12 cellular contexts compared by ENCODE assay signal in the genomic region with DNA sequence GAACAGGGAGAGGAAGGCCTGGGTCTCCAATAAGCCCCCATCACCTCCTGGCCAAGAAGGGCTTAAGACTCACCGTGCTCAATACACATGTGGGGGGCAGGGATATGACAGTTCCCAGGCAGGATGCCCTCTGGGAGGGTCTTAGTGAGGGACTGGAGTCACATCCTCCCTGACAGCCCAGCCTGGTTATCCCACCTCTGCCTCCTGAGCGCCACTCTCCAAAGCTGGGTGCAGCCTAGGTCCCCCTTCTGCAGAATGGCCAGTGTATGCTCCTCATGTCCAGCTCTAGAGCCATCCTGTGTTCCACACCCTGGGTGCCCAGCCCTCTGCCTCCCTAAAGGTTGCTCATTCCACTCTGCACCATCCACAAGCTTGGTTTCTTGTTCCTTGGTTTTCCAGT. TPM values are rescaled to one million over a fixed set of nuclear protein-coding genes. Genes with fewer than 3 reads are reported as not detected.
A peak's percentile ranks its signal among the peaks of the same experiment; 100 is the strongest.
DNase-seq lines count a peak whose midpoint lies in the region; ATAC-seq, FAIRE-seq and TF ChIP-seq lines count a peak whose summit lies in the region.
"Had no signal": no experiment of that assay in that cellular context is flagged by ENCODE, and none has a peak within 500 bp of the region (broad histone marks: within the 10 kb centered on the region; RNA-seq: fewer than 3 reads in every experiment).

No MANE protein-coding gene starts in this region.

- H3K9me3 Mint-ChIP-seq in GM23338 (no peaks in the 10 kb centered on the region), neural progenitor cell (no peaks in the 10 kb centered on the region), glutamatergic neuron (ENCODE audit: unreplicated experiment) (peaks cover 8% of the 10 kb centered on the region)

- H3F3A ChIP-seq in GM23338 (replicated peaks; ENCODE audit: low read depth), result no peaks in the 10 kb centered on the region
- peaks cover 22% of the 10 kb centered on the region for H3F3A ChIP-seq in neural progenitor cell (ENCODE audit: low read depth)

- H3K27ac ChIP-seq in A549 (peak overlapping the region; percentile 92 to 96; a peak in 4 of 6 replicates), GM23338 (ENCODE audit: low read depth) (no peak overlapping the region), breast epithelium (peak overlapping the region; percentile 92 to 97), neural progenitor cell (no peak overlapping the region)

- 86% methylated on average over 2 of the region's 2 CpGs for WGBS in A549 (ENCODE audit: missing lambda C conversion rate)

- no peaks in the 10 kb centered on the region for H3K27me3 ChIP-seq in GM23338 (ENCODE audit: insufficient read depth)
- H3K27me3 ChIP-seq in breast epithelium, result no peaks in the 10 kb centered on the region
- no peaks in the 10 kb centered on the region for H3K27me3 ChIP-seq in neural progenitor cell

- H3K4me1 ChIP-seq in A549 (peaks cover 32% of the 10 kb centered on the region), GM23338 (ENCODE audit: insufficient read depth) (peaks cover 37% of the 10 kb centered on the region), breast epithelium (peaks cover 8 to 10% of the 10 kb centered on the region in 2 donors), neural progenitor cell (peaks cover 14% of the 10 kb centered on the region)

- TF ChIP-seq EP300 in A549 (IDR thresholded peaks at IDR 0.05), result no peak

- peak overlapping the region; percentile 82 for H3K4me3 Mint-ChIP-seq in GM23338
- peak overlapping the region; percentile 76 for H3K4me3 Mint-ChIP-seq in neural progenitor cell
- H3K4me3 Mint-ChIP-seq in glutamatergic neuron (ENCODE audit: unreplicated experiment), result no peak overlapping the region

- H3K9me3 ChIP-seq in A549, result no peaks in the 10 kb centered on the region
- H3K9me3 ChIP-seq in breast epithelium, result no peaks in the 10 kb centered on the region
- H3K9me3 ChIP-seq in neural progenitor cell (ENCODE audit: low read depth), result no peaks in the 10 kb centered on the region
- H3K9me3 ChIP-seq: mucosa of descending colon had no signal

- peaks cover 20% of the 10 kb centered on the region for H3K27me3 Mint-ChIP-seq in GM23338 (ENCODE audit: insufficient read depth, low read depth, poor library complexity)
- peaks cover 12% of the 10 kb centered on the region for H3K27me3 Mint-ChIP-seq in neural progenitor cell (ENCODE audit: insufficient read depth, low read depth)
- H3K27me3 Mint-ChIP-seq in glutamatergic neuron (ENCODE audit: unreplicated experiment), result peaks cover 7% of the 10 kb centered on the region

- no peak for ATAC-seq in A549
- ATAC-seq in GM23338, result no peak

- no peaks in the 10 kb centered on the region for H3K36me3 ChIP-seq in GM23338 (ENCODE audit: insufficient read depth)
- H3K36me3 ChIP-seq in breast epithelium, result no peaks in the 10 kb centered on the region
- no peaks in the 10 kb centered on the region for H3K36me3 ChIP-seq in neural progenitor cell

- no peak overlapping the region for H2AFZ ChIP-seq in GM23338
- H2AFZ ChIP-seq in neural progenitor cell (replicated peaks), result no peak overlapping the region

- no peaks in the 10 kb centered on the region for H3K9me2 ChIP-seq in GM23338 (ENCODE audit: insufficient read depth)

- no peak for TF ChIP-seq RAD21 in A549 (conservative IDR thresholded peaks at IDR 0.05 in 1 of 2, IDR thresholded peaks at IDR 0.05 in 1 of 2)

- intact Hi-C loops in breast epithelium (cut with DNase I; ENCODE audit: low total_unique reads), result no loop called here

- no peak overlapping the region for H3K27ac Mint-ChIP-seq in GM23338
- H3K27ac Mint-ChIP-seq in neural progenitor cell, result no peak overlapping the region
- H3K27ac Mint-ChIP-seq in glutamatergic neuron (ENCODE audit: unreplicated experiment), result no peak overlapping the region

- FAIRE-seq in A549 (lab: Jason Lieb, UNC), result no peak

- CTCF ChIA-PET in A549 (lab: Yijun Ruan, JAX), result interaction anchor here (0.9 to 1.8 kb wide), 3 partner anchors 32 to 104 kb away, joined by 4 to 6 read pairs (median 6); no protein-coding TSS in a partner anchor

- POLR2A ChIA-PET in A549 (lab: Yijun Ruan, JAX), result no interaction called here

- DNase-seq in A549 (ENCODE audit: low read depth in 1 of 2, low spot score in 1 of 2), result no peak
- DNase-seq in GM23338 (ENCODE audit: low spot score), result no peak
- no peak for DNase-seq in breast epithelium (ENCODE audit: low spot score in 2 of 2)
- DNase-seq in neural progenitor cell (ENCODE audit: low spot score), result no peak
- DNase-seq in nucleus accumbens (lab: John Stamatoyannopoulos, UW), result no peak
- DNase-seq in glutamatergic neuron, result no peak
- no peak for DNase-seq in SIG-M5 treated with dmso at 0.1 percent for 504 hours (lab: John Stamatoyannopoulos, UW; ENCODE audit: unreplicated experiment)
- no peak for DNase-seq in NCI-H82 (lab: John Stamatoyannopoulos, UW)
- DNase-seq: activated naive CD4-positive, alpha-beta T cell; DMS 273 treated with DMSO at 0.1 percent for 48 hours; NCI-H2107 had no signal

- H4K20me1 ChIP-seq in GM23338 (replicated peaks; ENCODE audit: insufficient read depth), result no peaks in the 10 kb centered on the region
- H4K20me1 ChIP-seq in neural progenitor cell (ENCODE audit: low read depth), result no peaks in the 10 kb centered on the region

- H3K4me3 ChIP-seq in A549 (no peak overlapping the region; the same call in 2 of the 3 replicates), GM23338 (no peak overlapping the region), breast epithelium (peak overlapping the region in 1 of 3 donors; percentile 89), neural progenitor cell (no peak overlapping the region)

- H3K36me3 Mint-ChIP-seq in GM23338 (ENCODE audit: low read depth), result peaks cover 2% of the 10 kb centered on the region; the same call in 2 of the 3 replicates
- H3K36me3 Mint-ChIP-seq in neural progenitor cell, result peaks cover 10% of the 10 kb centered on the region
- no peaks in the 10 kb centered on the region for H3K36me3 Mint-ChIP-seq in glutamatergic neuron (ENCODE audit: unreplicated experiment)

- TF ChIP-seq CTCF in A549 (IDR thresholded peaks at IDR 0.05) (no peak), GM23338 (conservative IDR thresholded peaks at IDR 0.05; ENCODE audit: low read depth in 2 of 2) (no peak), breast epithelium (IDR thresholded peaks at IDR 0.05) (no peak), neural progenitor cell (IDR thresholded peaks at IDR 0.05) (no peak), glutamatergic neuron (IDR thresholded peaks at IDR 0.05; ENCODE audit: partially characterized antibody, unreplicated experiment) (no peak)

- H3K79me2 ChIP-seq in GM23338 (replicated peaks; ENCODE audit: insufficient read depth) (peaks cover 5% of the 10 kb centered on the region; the same call in 1 of the 2 replicates), neural progenitor cell (ENCODE audit: low read depth) (peaks cover 6% of the 10 kb centered on the region)

- H3K4me1 Mint-ChIP-seq in GM23338 (peaks cover 40% of the 10 kb centered on the region), neural progenitor cell (peaks cover 35% of the 10 kb centered on the region), glutamatergic neuron (ENCODE audit: low read depth, unreplicated experiment) (peaks cover 17% of the 10 kb centered on the region)

- TF ChIP-seq POLR2A in A549 (IDR thresholded peaks at IDR 0.05; ENCODE audit: low read length), result no peak
- no peak for TF ChIP-seq POLR2A in breast epithelium (IDR thresholded peaks at IDR 0.05)

- no peak overlapping the region for H3K9ac ChIP-seq in neural progenitor cell

- H3K4me2 ChIP-seq in A549 (peak overlapping the region; percentile 88), GM23338 (peak overlapping the region; percentile 95; the same call in 1 of the 2 replicates), neural progenitor cell (peak overlapping the region; percentile 97)

RNA-seq across cellular contexts. Expression of a gene that starts 1.2 kb away (rescaled TPM):
- polyA plus RNA-seq in A549 (2011; rRNA removed) (94.3 and 104 TPM in 2 replicates), A549 (2017; fragmentation: RNase III; extraction: RNeasy Plus Mini Kit Qiagen cat#74134 plus additional on column Dnase treatment) (86.8 to 90.1 TPM (median 87.5 TPM) in 3 replicates), GM23338 (2016; fragmentation: Nextera tagmentation; extraction: Ambion mirVana) (146 and 167 TPM in 2 replicates)
- 150 and 186 TPM in 2 replicates for polyA plus RNA-seq in A549 (2012; cell fraction: cytosol; rRNA removed)
- polyA plus RNA-seq in A549 (2012; cell fraction: nucleus; rRNA removed), result 107 and 157 TPM in 2 replicates
- 97.4 and 118 TPM in 2 replicates for polyA minus RNA-seq in A549 (2011; rRNA and poly(A)+ RNA removed)
- total RNA-seq in GM23338 (2014; rRNA removed; shearing (Covaris generic)), result 148 and 166 TPM in 2 replicates
- total RNA-seq in breast epithelium (10 to 100 TPM; 65.6 to 90.1 (median 77.0) TPM), neural progenitor cell (ENCODE audit: low replicate concordance) (54.8 and 133 TPM in 2 replicates), glutamatergic neuron (ENCODE audit: unreplicated experiment) (261 TPM)

RNA-seq across cellular contexts. Expression of a gene that starts 51.5 kb away (rescaled TPM):
- 8.4 and 15.0 TPM in 2 replicates for polyA plus RNA-seq in A549 (2011; rRNA removed)
- 7.0 and 8.9 TPM in 2 replicates for polyA plus RNA-seq in A549 (2012; cell fraction: cytosol; rRNA removed)
- polyA plus RNA-seq in A549 (2012; cell fraction: nucleus; rRNA removed), result 57.5 and 76.0 TPM in 2 replicates
- 19.6 to 21.1 TPM (median 20.9 TPM) in 3 replicates for polyA plus RNA-seq in A549 (2017; fragmentation: RNase III; extraction: RNeasy Plus Mini Kit Qiagen cat#74134 plus additional on column Dnase treatment)
- polyA minus RNA-seq in A549 (2011; rRNA and poly(A)+ RNA removed), result 9.4 and 15.1 TPM in 2 replicates
- total RNA-seq in GM23338 (2014; rRNA removed; shearing (Covaris generic)), result 15.0 and 22.9 TPM in 2 replicates
- 7.6 and 8.6 TPM in 2 replicates for polyA plus RNA-seq in GM23338 (2016; fragmentation: Nextera tagmentation; extraction: Ambion mirVana)
- 1 to 10 TPM; 1.8 to 6.9 (median 5.2) TPM for total RNA-seq in breast epithelium
- total RNA-seq in neural progenitor cell (ENCODE audit: low replicate concordance), result 59.5 and 102 TPM in 2 replicates
- total RNA-seq in glutamatergic neuron (ENCODE audit: unreplicated experiment), result 40.3 TPM

RNA-seq across cellular contexts. Expression of a gene that starts 58.4 kb away (rescaled TPM):
- polyA plus RNA-seq in A549 (2011; rRNA removed) (4.0 and 7.2 TPM in 2 replicates), A549 (2017; fragmentation: RNase III; extraction: RNeasy Plus Mini Kit Qiagen cat#74134 plus additional on column Dnase treatment) (14.1 to 15.9 TPM (median 15.6 TPM) in 3 replicates), GM23338 (2016; fragmentation: Nextera tagmentation; extraction: Ambion mirVana) (not detected in 2 replicates)
- polyA plus RNA-seq in A549 (2012; cell fraction: cytosol; rRNA removed), result 5.5 and 7.5 TPM in 2 replicates
- polyA plus RNA-seq in A549 (2012; cell fraction: nucleus; rRNA removed), result 78.7 and 80.5 TPM in 2 replicates
- 2.9 and 4.6 TPM in 2 replicates for polyA minus RNA-seq in A549 (2011; rRNA and poly(A)+ RNA removed)
- 0.12 and 0.17 TPM in 2 replicates for total RNA-seq in GM23338 (2014; rRNA removed; shearing (Covaris generic))
- total RNA-seq in breast epithelium (under 1 TPM in 1 of 3 donors, not detected in 2; 0.44 TPM), neural progenitor cell (ENCODE audit: low replicate concordance) (0.34 TPM in 1 of 2 replicates, not detected in the other), glutamatergic neuron (ENCODE audit: unreplicated experiment) (4.3 TPM)

RNA-seq across cellular contexts. Expression of a gene that starts 58.6 kb away (rescaled TPM):
- polyA plus RNA-seq in A549 (2011; rRNA removed) (8.5 and 9.4 TPM in 2 replicates), A549 (2017; fragmentation: RNase III; extraction: RNeasy Plus Mini Kit Qiagen cat#74134 plus additional on column Dnase treatment) (5.8 to 6.6 TPM (median 6.1 TPM) in 3 replicates), GM23338 (2016; fragmentation: Nextera tagmentation; extraction: Ambion mirVana) (5.8 and 6.1 TPM in 2 replicates)
- 8.6 and 8.9 TPM in 2 replicates for polyA plus RNA-seq in A549 (2012; cell fraction: cytosol; rRNA removed)
- 21.4 and 21.5 TPM in 2 replicates for polyA plus RNA-seq in A549 (2012; cell fraction: nucleus; rRNA removed)
- 12.5 and 13.1 TPM in 2 replicates for polyA minus RNA-seq in A549 (2011; rRNA and poly(A)+ RNA removed)
- total RNA-seq in GM23338 (2014; rRNA removed; shearing (Covaris generic)), result 17.3 and 17.6 TPM in 2 replicates
- total RNA-seq in breast epithelium (1 to 10 TPM; 8.2 to 8.6 (median 8.2) TPM), neural progenitor cell (ENCODE audit: low replicate concordance) (8.3 and 11.8 TPM in 2 replicates), glutamatergic neuron (ENCODE audit: unreplicated experiment) (15.8 TPM)

Comparison
In these comparisons a context has a peak if more than half of its experiments do, and no peak if none do; other contexts are left out.
1. H3K27ac ChIP-seq: peak in A549 (2 of 2) and breast epithelium (2 of 2); none in GM23338 (single experiment) and neural progenitor cell (single experiment).
2. Peak in every context shown above with its lines, with median percentiles within 50 percentile points of each other: H3K4me2 ChIP-seq.